8 cellular contexts compared by ENCODE assay signal in genomic region chr10:5888843-5889623, GRCh38. TPM values are rescaled to one million over a fixed set of nuclear protein-coding genes. Genes with fewer than 3 reads are reported as not detected.
DNase-seq lines count a peak whose midpoint lies in the region; ATAC-seq and TF ChIP-seq lines count a peak whose summit lies in the region.

No MANE protein-coding gene starts in this region.

- peaks cover 16% of the 10 kb centered on the region for H3K36me3 ChIP-seq in right atrium auricular region

- H3K9me3 ChIP-seq in right atrium auricular region, result no peaks in the 10 kb centered on the region

- no peaks in the 10 kb centered on the region for H3K9me3 Mint-ChIP-seq in activated naive CD4-positive, alpha-beta T cell treated with anti-CD3 and anti-CD28 coated beads, Interleukin-2, amount 50 U/mL, for 72 hours

- H3K36me3 Mint-ChIP-seq in activated naive CD4-positive, alpha-beta T cell treated with anti-CD3 and anti-CD28 coated beads, Interleukin-2, amount 50 U/mL, for 72 hours, result peaks cover 2 to 20% of the 10 kb centered on the region in 2 donors

- ATAC-seq in HG03025 (IDR thresholded peaks at IDR 0.05; ENCODE audit: low FRiP score, unreplicated experiment), result peak; percentile 25
- ATAC-seq in activated naive CD4-positive, alpha-beta T cell treated with anti-CD3 and anti-CD28 coated beads, Interleukin-2, amount 50 U/mL, for 72 hours, result peak; percentile 24 to 33

- H3K4me1 ChIP-seq in right atrium auricular region, result peaks cover 0 to 48% of the 10 kb centered on the region in 2 donors

- peak overlapping the region; percentile 86 to 88 for H3K27ac ChIP-seq in right atrium auricular region

- H3K27ac Mint-ChIP-seq in activated naive CD4-positive, alpha-beta T cell treated with anti-CD3 and anti-CD28 coated beads, Interleukin-2, amount 50 U/mL, for 72 hours, result peak overlapping the region; percentile 63 to 77

- no peaks in the 10 kb centered on the region for H3K27me3 ChIP-seq in right atrium auricular region

- DNase-seq in NOMO-1 (lab: John Stamatoyannopoulos, UW; ENCODE audit: unreplicated experiment in 2 of 2) (peak; percentile 2 to 29), NOMO-1 treated with dmso at 0.1 percent for 144 hours (lab: John Stamatoyannopoulos, UW; ENCODE audit: unreplicated experiment) (no peak), RPMI8226 (peak; percentile 53), right atrium auricular region (ENCODE audit: low spot score) (no peak), retinal pigment epithelial cell (ENCODE audit: low read depth) (no peak), epidermal melanocyte (ENCODE audit: insufficient read length, low spot score) (no peak)
- DNase-seq in activated naive CD4-positive, alpha-beta T cell treated with anti-CD3 and anti-CD28 coated beads, Interleukin-2, amount 50 U/mL, for 72 hours (ENCODE audit: low spot score in 2 of 2), result peak; percentile 59 to 67

- H3K4me3 ChIP-seq in right atrium auricular region (peak overlapping the region; percentile 83 to 86), retinal pigment epithelial cell (ENCODE audit: low read length) (peak overlapping the region; percentile 69)

- TF ChIP-seq CTCF in right atrium auricular region (IDR thresholded peaks at IDR 0.05) (no peak), retinal pigment epithelial cell (conservative IDR thresholded peaks at IDR 0.05; ENCODE audit: low read depth, low read length) (no peak)

RNA-seq across cellular contexts. Expression of gene ANKRD16, which starts 0.7 kb away (rescaled TPM):
- total RNA-seq in activated naive CD4-positive, alpha-beta T cell treated with anti-CD3 and anti-CD28 coated beads, Interleukin-2, amount 50 U/mL, for 72 hours, result 1 to 10 TPM; 3.3 to 6.8 TPM
- total RNA-seq in right atrium auricular region, result 1 to 10 TPM; 1.9 to 3.5 TPM

RNA-seq across cellular contexts. Expression of gene FBH1, which starts 1.0 kb away (rescaled TPM):
- 10 to 100 TPM; 51.8 to 53.5 TPM for total RNA-seq in activated naive CD4-positive, alpha-beta T cell treated with anti-CD3 and anti-CD28 coated beads, Interleukin-2, amount 50 U/mL, for 72 hours
- total RNA-seq in right atrium auricular region, result 10 to 100 TPM; 68.7 to 93.4 TPM

Comparison
In these comparisons a context has a peak if more than half of its experiments do, and no peak if none do; other contexts are left out.
1. DNase-seq: peak in NOMO-1 (2 of 2), RPMI8226 (single experiment) and activated naive CD4-positive, alpha-beta T cell treated with anti-CD3 and anti-CD28 coated beads, Interleukin-2, amount 50 U/mL, for 72 hours (2 of 2); none in NOMO-1 treated with dmso at 0.1 percent for 144 hours (single experiment), right atrium auricular region (single experiment), retinal pigment epithelial cell (single experiment) and epidermal melanocyte (single experiment).